In genomic region chr1:212313616-212314015, GRCh38 we compare ENCODE assay signal across 24 cellular contexts. TPM values are rescaled to one million over a fixed set of nuclear protein-coding genes. Genes with fewer than 3 reads are reported as not detected.
DNase-seq lines count a peak whose midpoint lies in the region; ATAC-seq, FAIRE-seq and TF ChIP-seq lines count a peak whose summit lies in the region.
"Had no signal": no experiment of that assay in that cellular context is flagged by ENCODE, and none has a peak within 500 bp of the region (broad histone marks: within the 10 kb centered on the region; RNA-seq: fewer than 3 reads in every experiment).

No MANE protein-coding gene starts in this region.

- H3K9me3 ChIP-seq in ascending aorta = peaks cover 0 to 10% of the 10 kb centered on the region in 2 donors
- H3K9me3 ChIP-seq: A549 had no signal

- POLR2A ChIA-PET in AG04449 (lab: Yijun Ruan, JAX) = no interaction called here

- ATAC-seq in GM18517 (IDR thresholded peaks at IDR 0.05; ENCODE audit: unreplicated experiment) (no peak), HG03159 (IDR thresholded peaks at IDR 0.05; ENCODE audit: unreplicated experiment) (no peak)
- ATAC-seq: A549; activated naive CD4-positive, alpha-beta T cell treated with anti-CD3 and anti-CD28 coated beads, Interleukin-2, amount 50 U/mL, for 72 hours; activated T-cell treated with anti-CD3 and anti-CD28 coated beads, Interleukin-2, amount 50 U/mL, for 72 hours; CD8-positive, alpha-beta T cell; foreskin keratinocyte; K562; stimulated activated effector memory CD8-positive, alpha-beta T cell treated with anti-CD3 and anti-CD28 coated beads, Interleukin-12 subunit alpha, Interleukin-12 subunit beta, amount 100 ng/mL, for 72 hours had no signal

- DNase-seq in AG04449 (ENCODE audit: low read depth, low spot score) (peak; percentile 80), GM04504 (ENCODE audit: low read depth) (peak; percentile 47), astrocyte of the hippocampus (ENCODE audit: low read depth, low spot score) (peak; percentile 49), iris pigment epithelial cell (ENCODE audit: low read depth) (peak; percentile 42), ascending aorta (ENCODE audit: low spot score in 2 of 2) (no peak), GM19239 (ENCODE audit: insufficient read length, low spot score) (no peak)
- DNase-seq: activated B cell treated with CpG ODN at 0.5 μM for 24 hours; activated T-cell treated with anti-CD3 and anti-CD28 coated beads, Interleukin-2, amount 50 U/mL, for 72 hours; CD8-positive, alpha-beta T cell; DMS79 treated with DMSO at 0.1 percent for 48 hours; effector CD4-positive, alpha-beta T cell; foreskin keratinocyte; H9; mesendoderm; NCI-H1048; NCI-H2107; NCI-H526; SHP77 had no signal

- peak overlapping the region in 1 of 2 donors; percentile 19 for H3K27ac ChIP-seq in ascending aorta
- H3K27ac ChIP-seq: A549, foreskin keratinocyte had no signal

- intact Hi-C loops in ascending aorta (cut with DNase I) = no loop called here

- no peaks in the 10 kb centered on the region for H3K27me3 ChIP-seq in ascending aorta
- H3K27me3 ChIP-seq: foreskin keratinocyte had no signal

- TF ChIP-seq CTCF in AG04449 (IDR thresholded peaks at IDR 0.05; ENCODE audit: insufficient read depth, low read length, missing control alignments) = no peak
- TF ChIP-seq CTCF in ascending aorta (IDR thresholded peaks at IDR 0.05) = no peak

- H3K4me1 ChIP-seq in ascending aorta = peaks cover 0 to 9% of the 10 kb centered on the region in 2 donors

- H3K36me3 ChIP-seq in ascending aorta = peaks cover 0 to 4% of the 10 kb centered on the region in 2 donors

- no peak overlapping the region for H3K4me3 ChIP-seq in AG04449 (ENCODE audit: low read depth, low read length)
- H3K4me3 ChIP-seq in ascending aorta = no peak overlapping the region
- H3K4me3 ChIP-seq: A549, K562 had no signal

- no peak for FAIRE-seq in GM19239 (lab: Jason Lieb, UNC)
- FAIRE-seq: A549, K562 had no signal

- CTCF ChIA-PET in AG04449 (lab: Yijun Ruan, JAX) = interaction anchor here (0.6 to 9.9 kb wide), 8 partner anchors 18 to 285 kb away, joined by 3 to 129 read pairs (median 10); partner anchors contain the start of genes DTL and INTS7

RNA-seq across cellular contexts. Expression of gene PPP2R5A, which starts 28.4 kb away (rescaled TPM):
- 64.7 TPM for total RNA-seq in ascending aorta

Comparison
In these comparisons a context has a peak if more than half of its experiments do, and no peak if none do; other contexts are left out.
1. DNase-seq: peak in AG04449 (single experiment), GM04504 (single experiment), astrocyte of the hippocampus (single experiment) and iris pigment epithelial cell (single experiment); none in ascending aorta (0 of 2) and GM19239 (single experiment).